In genomic region chr4:122783301-122784215, GRCh38 we compare ENCODE assay signal across 9 cellular contexts. TPM values are rescaled to one million over a fixed set of nuclear protein-coding genes. Genes with fewer than 3 reads are reported as not detected.
DNase-seq lines count a peak whose midpoint lies in the region; FAIRE-seq and TF ChIP-seq lines count a peak whose summit lies in the region.
"Had no signal": no experiment of that assay in that cellular context is flagged by ENCODE, and none has a peak within 500 bp of the region (broad histone marks: within the 10 kb centered on the region; RNA-seq: fewer than 3 reads in every experiment).

No MANE protein-coding gene starts in this region.

- TF ChIP-seq EP300 in SK-N-SH (IDR thresholded peaks at IDR 0.05; ENCODE audit: borderline replicate concordance in 1 of 2, low read depth in 1 of 2, low read length in 1 of 2) = peak in 1 of 2 experiments; percentile 97; a peak in 2 of 4 replicates

- intact Hi-C loops in activated T-helper 2 cell treated with anti-CD3 and anti-CD28 coated beads, Interferon-gamma antibody, Interleukin-2, Interleukin-4, amounts not matched to agents 10 μg/mL and 5 μg/mL and 100 μg/mL, durations not matched to agents 14 hours and 24 hours and 36 hours (cut with micrococcal nuclease) = no loop called here

- 11% methylated on average over 6 of the region's 6 CpGs for WGBS in SK-N-SH (ENCODE audit: low lambda C conversion rate)
- no CpG with 5 or more reads among the region's 6 CpGs for WGBS in neuronal stem cell (ENCODE audit: extremely low coverage in 2 of 2, insufficient read length in 2 of 2, insufficient replicate concordance in 1 of 2), 2 donors

- H4K20me1 ChIP-seq in SK-N-SH (ENCODE audit: insufficient read depth) = no peaks in the 10 kb centered on the region

- DNase-seq in EH (ENCODE audit: low read depth) (peak; percentile 99), SK-N-SH (no peak), fibroblast of villous mesenchyme (ENCODE audit: low read depth) (peak; percentile 55), neuronal stem cell (ENCODE audit: low spot score) (peak; percentile 65), GM10248 (ENCODE audit: extremely low spot score) (no peak), D721Med (ENCODE audit: insufficient read length, low spot score) (no peak), activated T-cell treated with anti-CD3 and anti-CD28 coated beads for 4 hours (no peak)
- no peak for DNase-seq in activated T-helper 2 cell treated with anti-CD3 and anti-CD28 coated beads, Interferon-gamma antibody, Interleukin-2, Interleukin-4, amounts not matched to agents 10 μg/mL and 5 μg/mL and 100 μg/mL, durations not matched to agents 14 hours and 24 hours and 36 hours (ENCODE audit: low spot score)

- no peak overlapping the region for H4K91ac ChIP-seq in neuronal stem cell (ENCODE audit: low read depth, low read length, poor library complexity)

- H4K8ac ChIP-seq in neuronal stem cell (ENCODE audit: low read depth, low read length) = no peak overlapping the region

- H3K4me3 ChIP-seq in SK-N-SH (ENCODE audit: low read depth in 2 of 2, low read length in 1 of 2) (peak overlapping the region in 1 of 2 experiments; percentile 18; a peak in 2 of 4 replicates), fibroblast of villous mesenchyme (ENCODE audit: low read depth, low read length) (no peak overlapping the region), neuronal stem cell (ENCODE audit: low read length in 2 of 2) (no peak overlapping the region)

- no peak for TF ChIP-seq RAD21 in SK-N-SH (IDR thresholded peaks at IDR 0.05; ENCODE audit: low read length)

- H3K4me3 Mint-ChIP-seq in activated T-helper 2 cell treated with anti-CD3 and anti-CD28 coated beads, Interferon-gamma antibody, Interleukin-2, Interleukin-4, amounts not matched to agents 10 μg/mL and 5 μg/mL and 100 μg/mL, durations not matched to agents 14 hours and 24 hours and 36 hours (ENCODE audit: low read depth) = no peak overlapping the region

- H3K36me3 ChIP-seq in SK-N-SH (replicated peaks in 1 of 2; ENCODE audit: control insufficient read depth in 1 of 2, insufficient read depth in 2 of 2, low read length in 1 of 2) (no peaks in the 10 kb centered on the region), neuronal stem cell (replicated peaks in 1 of 2; ENCODE audit: control insufficient read depth in 2 of 2, insufficient read depth in 2 of 2, low read length in 2 of 2) (no peaks in the 10 kb centered on the region)

- CTCF ChIA-PET in SK-N-SH (lab: Yijun Ruan, JAX) (interaction anchor here (0.9 to 1.4 kb wide), 2 partner anchors 130 to 147 kb away, joined by 3 to 4 read pairs; no protein-coding TSS in a partner anchor), GM10248 (lab: Yijun Ruan, JAX) (interaction anchor here (0.7 to 2.5 kb wide), 5 partner anchors 10 to 131 kb away, joined by 3 to 6 read pairs (median 3); no protein-coding TSS in a partner anchor)

- no peaks in the 10 kb centered on the region for H3K9me3 Mint-ChIP-seq in activated T-helper 2 cell treated with anti-CD3 and anti-CD28 coated beads, Interferon-gamma antibody, Interleukin-2, Interleukin-4, amounts not matched to agents 10 μg/mL and 5 μg/mL and 100 μg/mL, durations not matched to agents 14 hours and 24 hours and 36 hours

- H2BK5ac ChIP-seq in neuronal stem cell (ENCODE audit: low read length) = no peak overlapping the region

- peak overlapping the region; percentile 50 for H3K4me2 ChIP-seq in SK-N-SH
- H3K4me2 ChIP-seq in neuronal stem cell (ENCODE audit: insufficient read depth, low read length, poor library complexity, severe bottlenecking) = no peak overlapping the region

- H3K9ac ChIP-seq in SK-N-SH = peak overlapping the region; percentile 50
- H3K9ac ChIP-seq in neuronal stem cell (ENCODE audit: low read depth, low read length, poor library complexity) = no peak overlapping the region

- no peak overlapping the region for H3K27ac Mint-ChIP-seq in activated T-helper 2 cell treated with anti-CD3 and anti-CD28 coated beads, Interferon-gamma antibody, Interleukin-2, Interleukin-4, amounts not matched to agents 10 μg/mL and 5 μg/mL and 100 μg/mL, durations not matched to agents 14 hours and 24 hours and 36 hours

- H3K27me3 ChIP-seq in SK-N-SH (ENCODE audit: insufficient read depth) (no peaks in the 10 kb centered on the region), neuronal stem cell (ENCODE audit: control insufficient read depth in 3 of 3, insufficient read depth in 3 of 3, low read depth in 1 of 3, low read length in 3 of 3) (no peaks in the 10 kb centered on the region)

- H3K27me3 Mint-ChIP-seq in activated T-helper 2 cell treated with anti-CD3 and anti-CD28 coated beads, Interferon-gamma antibody, Interleukin-2, Interleukin-4, amounts not matched to agents 10 μg/mL and 5 μg/mL and 100 μg/mL, durations not matched to agents 14 hours and 24 hours and 36 hours (ENCODE audit: low read depth) = peaks cover 1% of the 10 kb centered on the region

- H2BK15ac ChIP-seq in neuronal stem cell (ENCODE audit: low read length) = no peak overlapping the region

- H3K14ac ChIP-seq in neuronal stem cell (ENCODE audit: low read length) = no peak overlapping the region

- no peak overlapping the region for H2AK5ac ChIP-seq in neuronal stem cell (ENCODE audit: low read depth, low read length)

- FAIRE-seq in D721Med (lab: Jason Lieb, UNC) = no peak
- FAIRE-seq: GM18507 had no signal

- no peaks in the 10 kb centered on the region for H3K9me2 ChIP-seq in SK-N-SH

- POLR2A ChIA-PET in SK-N-SH (lab: Yijun Ruan, JAX) (no interaction called here), GM10248 (lab: Yijun Ruan, JAX) (no interaction called here)

- H2BK12ac ChIP-seq in neuronal stem cell (ENCODE audit: low read length) = no peak overlapping the region

- H2BK120ac ChIP-seq in neuronal stem cell (ENCODE audit: low read depth, low read length) = no peak overlapping the region

- peak overlapping the region; percentile 79 to 80; a peak in 3 of 4 replicates for H3K27ac ChIP-seq in SK-N-SH (ENCODE audit: low read depth in 2 of 2, low read length in 1 of 2)
- H3K27ac ChIP-seq in neuronal stem cell (replicated peaks; ENCODE audit: low read length) = peak overlapping the region; percentile 56

- H3K9me3 ChIP-seq in SK-N-SH = no peaks in the 10 kb centered on the region
- no peaks in the 10 kb centered on the region for H3K9me3 ChIP-seq in neuronal stem cell (replicated peaks in 1 of 2; ENCODE audit: control insufficient read depth in 2 of 2, insufficient read depth in 1 of 2, low read depth in 1 of 2, low read length in 2 of 2)

- H3K23ac ChIP-seq in neuronal stem cell (ENCODE audit: low read depth, low read length, poor library complexity) = no peak overlapping the region

- peaks cover 26% of the 10 kb centered on the region for H3F3A ChIP-seq in SK-N-SH (replicated peaks; ENCODE audit: insufficient read depth)

- peaks cover 20% of the 10 kb centered on the region for H3K4me1 Mint-ChIP-seq in activated T-helper 2 cell treated with anti-CD3 and anti-CD28 coated beads, Interferon-gamma antibody, Interleukin-2, Interleukin-4, amounts not matched to agents 10 μg/mL and 5 μg/mL and 100 μg/mL, durations not matched to agents 14 hours and 24 hours and 36 hours (ENCODE audit: low read depth)

- H2AFZ ChIP-seq in SK-N-SH (ENCODE audit: low read depth) (peak overlapping the region; percentile 77), neuronal stem cell (ENCODE audit: low read length) (peak overlapping the region; percentile 78)

- TF ChIP-seq CTCF in SK-N-SH (IDR thresholded peaks at IDR 0.05) (no peak), fibroblast of villous mesenchyme (IDR thresholded peaks at IDR 0.05; ENCODE audit: insufficient read depth, low read depth, low read length) (no peak), GM10248 (IDR thresholded peaks at IDR 0.05; ENCODE audit: control extremely low read depth, extremely low read depth, low read depth, missing control alignments) (no peak), D721Med (IDR thresholded peaks at IDR 0.05; ENCODE audit: insufficient read depth, missing control alignments) (no peak)

- H3K79me1 ChIP-seq in neuronal stem cell (ENCODE audit: low read depth, low read length) = no peaks in the 10 kb centered on the region

- H3K18ac ChIP-seq in neuronal stem cell (ENCODE audit: low read length) = peak overlapping the region; percentile 49

- peaks cover 0 to 24% of the 10 kb centered on the region in 2 experiments; a peak in 3 of 4 replicates for H3K4me1 ChIP-seq in SK-N-SH (ENCODE audit: control insufficient read depth in 1 of 2, insufficient read depth in 2 of 2, low read depth in 1 of 2, low read length in 1 of 2)
- peaks cover 7 to 8% of the 10 kb centered on the region in 2 donors for H3K4me1 ChIP-seq in neuronal stem cell (ENCODE audit: control insufficient read depth in 2 of 2, insufficient read depth in 1 of 2, low read depth in 1 of 2, low read length in 2 of 2)

- no peak overlapping the region for H3K4ac ChIP-seq in neuronal stem cell (ENCODE audit: low read length)

- no peaks in the 10 kb centered on the region for H3K36me3 Mint-ChIP-seq in activated T-helper 2 cell treated with anti-CD3 and anti-CD28 coated beads, Interferon-gamma antibody, Interleukin-2, Interleukin-4, amounts not matched to agents 10 μg/mL and 5 μg/mL and 100 μg/mL, durations not matched to agents 14 hours and 24 hours and 36 hours (ENCODE audit: low read depth)

- H3K79me2 ChIP-seq in SK-N-SH (ENCODE audit: insufficient read depth) = no peaks in the 10 kb centered on the region

TF ChIP-seq in SK-N-SH, 30 proteins besides CTCF, POLR2A, EP300 and RAD21 (continues in another document):
- TF ChIP-seq MEF2A (IDR thresholded peaks at IDR 0.05; ENCODE audit: borderline replicate concordance, low read depth) = peak; percentile 79

RNA-seq across cellular contexts. Expression of gene FGF2, which starts 43.1 kb away (rescaled TPM):
- 11.1 and 17.0 TPM in 2 replicates for polyA plus RNA-seq in SK-N-SH (2012; rRNA removed)
- 18.6 and 22.5 TPM in 2 replicates for polyA plus RNA-seq in SK-N-SH (2012; cell fraction: cytosol; rRNA removed)
- polyA plus RNA-seq in SK-N-SH (2012; cell fraction: nucleus; rRNA removed) = 6.7 and 18.4 TPM in 2 replicates
- total RNA-seq in fibroblast of villous mesenchyme = 66.0 and 176 TPM in 2 replicates
- polyA plus RNA-seq in neuronal stem cell (2013, experiment 1 of 2) = 14.7 TPM
- polyA plus RNA-seq in neuronal stem cell (2013, experiment 2 of 2) = 15.1 TPM
- total RNA-seq in activated T-helper 2 cell treated with anti-CD3 and anti-CD28 coated beads, Interferon-gamma antibody, Interleukin-2, Interleukin-4, amounts not matched to agents 10 μg/mL and 5 μg/mL and 100 μg/mL, durations not matched to agents 14 hours and 24 hours and 36 hours = 2.3 and 3.0 TPM in 2 replicates

RNA-seq across cellular contexts. Expression of gene BBS12, which starts 51.1 kb away (rescaled TPM):
- polyA plus RNA-seq in SK-N-SH (2012; rRNA removed) = 1.5 and 2.1 TPM in 2 replicates
- 2.4 and 2.6 TPM in 2 replicates for polyA plus RNA-seq in SK-N-SH (2012; cell fraction: cytosol; rRNA removed)
- 0.62 and 1.2 TPM in 2 replicates for polyA plus RNA-seq in SK-N-SH (2012; cell fraction: nucleus; rRNA removed)
- 3.9 and 4.7 TPM in 2 replicates for total RNA-seq in fibroblast of villous mesenchyme
- polyA plus RNA-seq in neuronal stem cell (2013, experiment 1 of 2) = 3.9 TPM
- polyA plus RNA-seq in neuronal stem cell (2013, experiment 2 of 2) = 3.9 TPM
- total RNA-seq in activated T-helper 2 cell treated with anti-CD3 and anti-CD28 coated beads, Interferon-gamma antibody, Interleukin-2, Interleukin-4, amounts not matched to agents 10 μg/mL and 5 μg/mL and 100 μg/mL, durations not matched to agents 14 hours and 24 hours and 36 hours = 3.7 and 5.5 TPM in 2 replicates

Comparison
In these comparisons a context has a peak if more than half of its experiments do, and no peak if none do; other contexts are left out.
1. DNase-seq: peak in EH (single experiment), fibroblast of villous mesenchyme (single experiment) and neuronal stem cell (single experiment); none in SK-N-SH (single experiment), GM10248 (single experiment), D721Med (single experiment), activated T-cell treated with anti-CD3 and anti-CD28 coated beads for 4 hours (single experiment) and activated T-helper 2 cell treated with anti-CD3 and anti-CD28 coated beads, Interferon-gamma antibody, Interleukin-2, Interleukin-4, amounts not matched to agents 10 μg/mL and 5 μg/mL and 100 μg/mL, durations not matched to agents 14 hours and 24 hours and 36 hours (single experiment).
2. RNA of gene FGF2, which starts 43.1 kb away (total RNA-seq): 66.0 to 176 TPM in fibroblast of villous mesenchyme; 2.3 to 3.0 TPM in activated T-helper 2 cell treated with anti-CD3 and anti-CD28 coated beads, Interferon-gamma antibody, Interleukin-2, Interleukin-4, amounts not matched to agents 10 μg/mL and 5 μg/mL and 100 μg/mL, durations not matched to agents 14 hours and 24 hours and 36 hours; every median in the first group is over 10 times any median in the second.